Comparison of ENCODE assay signal across 1 cellular context in genomic region chr2:161245237-161245505, GRCh38.
TF ChIP-seq lines count a peak whose summit lies in the region.

No MANE protein-coding gene starts in this region.

TF ChIP-seq in HepG2, 621 proteins besides CTCF, POLR2A, EP300 and RAD21:
- TF ChIP-seq ZBTB40 (IDR thresholded peaks at IDR 0.05) (peak; percentile 57), ZBTB40 (CRISPR knock-in tag; IDR thresholded peaks at IDR 0.05) (no peak), YEATS2 (CRISPR knock-in tag; IDR thresholded peaks at IDR 0.05; ENCODE audit: borderline replicate concordance) (no peak), ZNF589 (CRISPR knock-in tag; conservative IDR thresholded peaks at IDR 0.05) (no peak), POLR2AphosphoS2 (IDR thresholded peaks at IDR 0.05; ENCODE audit: low read depth, low read length) (no peak), ZNF7 (CRISPR knock-in tag; IDR thresholded peaks at IDR 0.05) (no peak), LRRFIP1 (CRISPR knock-in tag; conservative IDR thresholded peaks at IDR 0.05) (no peak)
